In genomic region chr5:3361811-3362605, GRCh38 we compare ENCODE assay signal across 19 cellular contexts.
DNase-seq lines count a peak whose midpoint lies in the region; ATAC-seq, FAIRE-seq and TF ChIP-seq lines count a peak whose summit lies in the region.
"Had no signal": no experiment of that assay in that cellular context is flagged by ENCODE, and none has a peak within 500 bp of the region (broad histone marks: within the 10 kb centered on the region; RNA-seq: fewer than 3 reads in every experiment).

No MANE protein-coding gene starts in this region.

- H3K9me3 ChIP-seq in kidney (ENCODE audit: control insufficient read depth in 1 of 2, low read length in 2 of 2) (no peaks in the 10 kb centered on the region), esophagus squamous epithelium (no peaks in the 10 kb centered on the region)
- H3K9me3 ChIP-seq: BLaER1, Caco-2 had no signal

- H3K36me3 Mint-ChIP-seq in osteocyte (ENCODE audit: unreplicated experiment): no peaks in the 10 kb centered on the region
- H3K36me3 Mint-ChIP-seq in type B pancreatic cell: no peaks in the 10 kb centered on the region

- H3K4me3 Mint-ChIP-seq in osteocyte (ENCODE audit: unreplicated experiment) (no peak overlapping the region), type B pancreatic cell (no peak overlapping the region)
- H3K4me3 Mint-ChIP-seq: CD8-positive, alpha-beta memory T cell; H9 had no signal

- H3K36me3 ChIP-seq in kidney (ENCODE audit: control insufficient read depth in 1 of 2, insufficient read depth in 2 of 2, low read length in 2 of 2) (no peaks in the 10 kb centered on the region), esophagus squamous epithelium (no peaks in the 10 kb centered on the region)
- H3K36me3 ChIP-seq: BLaER1 had no signal

- no peak overlapping the region for H3K4me3 ChIP-seq in kidney (ENCODE audit: low read length in 2 of 2)
- H3K4me3 ChIP-seq in esophagus squamous epithelium: no peak overlapping the region
- H3K4me3 ChIP-seq: BLaER1 had no signal

- H3K4me1 ChIP-seq in kidney (ENCODE audit: control insufficient read depth in 1 of 2, insufficient read depth in 1 of 2, low read depth in 1 of 2, low read length in 2 of 2): no peaks in the 10 kb centered on the region
- no peaks in the 10 kb centered on the region for H3K4me1 ChIP-seq in esophagus squamous epithelium
- H3K4me1 ChIP-seq: Caco-2 had no signal

- no peak overlapping the region for H3K27ac Mint-ChIP-seq in osteocyte (ENCODE audit: unreplicated experiment)
- H3K27ac Mint-ChIP-seq in type B pancreatic cell: no peak overlapping the region
- H3K27ac Mint-ChIP-seq: CD8-positive, alpha-beta memory T cell; H9 had no signal

- H3K4me1 Mint-ChIP-seq in osteocyte (ENCODE audit: unreplicated experiment): no peaks in the 10 kb centered on the region
- no peaks in the 10 kb centered on the region for H3K4me1 Mint-ChIP-seq in type B pancreatic cell (ENCODE audit: unreplicated experiment)
- H3K4me1 Mint-ChIP-seq: CD8-positive, alpha-beta memory T cell had no signal

- intact Hi-C loops in cardiac septum (cut with DNase I) (no loop called here), left ventricle myocardium superior (cut with micrococcal nuclease) (no loop called here), kidney (cut with DNase I) (no loop called here), esophagus squamous epithelium (cut with DNase I) (no loop called here)

- no peak for ATAC-seq in left ventricle myocardium superior
- no peak for ATAC-seq in HG03342 (IDR thresholded peaks at IDR 0.05; ENCODE audit: unreplicated experiment)
- ATAC-seq: HepG2 had no signal

- WGBS in esophagus squamous epithelium, 2 donors: 74 to 84% methylated on average over 6 to 7 of the region's 9 CpGs

- no peak overlapping the region for H3K27ac ChIP-seq in kidney (ENCODE audit: low read depth in 2 of 2, low read length in 2 of 2)
- H3K27ac ChIP-seq in esophagus squamous epithelium: no peak overlapping the region
- H3K27ac ChIP-seq: BLaER1 had no signal

- TF ChIP-seq CTCF in osteocyte (IDR thresholded peaks at IDR 0.05): no peak
- TF ChIP-seq CTCF in type B pancreatic cell (conservative IDR thresholded peaks at IDR 0.05): no peak
- TF ChIP-seq CTCF in kidney (IDR thresholded peaks at IDR 0.05; ENCODE audit: borderline replicate concordance, extremely low read depth, insufficient read depth): no peak
- no peak for TF ChIP-seq CTCF in esophagus squamous epithelium (IDR thresholded peaks at IDR 0.05)

- peaks cover 56% of the 10 kb centered on the region for H3K9me3 Mint-ChIP-seq in osteocyte (ENCODE audit: unreplicated experiment)
- H3K9me3 Mint-ChIP-seq in type B pancreatic cell: peaks cover 5% of the 10 kb centered on the region

- DNase-seq in cardiac septum (ENCODE audit: low spot score) (peak; percentile 26), left ventricle myocardium superior (no peak), osteocyte (ENCODE audit: extremely low spot score, unreplicated experiment) (peak; percentile 71), type B pancreatic cell (ENCODE audit: extremely low spot score, unreplicated experiment) (peak; percentile 49), kidney (no peak), esophagus squamous epithelium (lab: John Stamatoyannopoulos, UW) (no peak)
- DNase-seq: 8988T; AML-193; Caco-2; CD8-positive, alpha-beta memory T cell; DND-41; GDM1; GOT3 had no signal

- H3K27me3 ChIP-seq in esophagus squamous epithelium: no peaks in the 10 kb centered on the region
- H3K27me3 ChIP-seq: BLaER1 had no signal

- TF ChIP-seq POLR2A in esophagus squamous epithelium (IDR thresholded peaks at IDR 0.05): no peak

- no peak overlapping the region for H3K9ac ChIP-seq in kidney (ENCODE audit: low read length in 2 of 2)
- H3K9ac ChIP-seq: BLaER1 had no signal

- H3K27me3 Mint-ChIP-seq in osteocyte (ENCODE audit: unreplicated experiment): no peaks in the 10 kb centered on the region
- H3K27me3 Mint-ChIP-seq in type B pancreatic cell: peaks cover 34% of the 10 kb centered on the region
- H3K27me3 Mint-ChIP-seq: CD8-positive, alpha-beta memory T cell had no signal

- no peak for FAIRE-seq in kidney (lab: Jason Lieb, UNC)
- FAIRE-seq: GM12892, HepG2, HTR-8/SVneo had no signal

Comparison
In these comparisons a context has a peak if more than half of its experiments do, and no peak if none do; other contexts are left out.
1. DNase-seq: peak in cardiac septum (single experiment), osteocyte (single experiment) and type B pancreatic cell (single experiment); none in left ventricle myocardium superior (single experiment), kidney (single experiment) and esophagus squamous epithelium (single experiment).